9 cellular contexts compared by ENCODE assay signal in genomic region chr1:25562101-25562927, GRCh38. TPM values are rescaled to one million over a fixed set of nuclear protein-coding genes. Genes with fewer than 3 reads are reported as not detected.
DNase-seq lines count a peak whose midpoint lies in the region; TF ChIP-seq lines count a peak whose summit lies in the region.
"Had no signal": no experiment of that assay in that cellular context is flagged by ENCODE, and none has a peak within 500 bp of the region (broad histone marks: within the 10 kb centered on the region; RNA-seq: fewer than 3 reads in every experiment).

No MANE protein-coding gene starts in this region.

- H3K4me1 ChIP-seq in muscle layer of duodenum (ENCODE audit: control insufficient read depth in 1 of 2, insufficient read depth in 2 of 2, low read length in 2 of 2) (peaks cover 18 to 49% of the 10 kb centered on the region in 2 donors), SJCRH30 (peaks cover 19% of the 10 kb centered on the region)

- DNase-seq in NCI-H748 (lab: John Stamatoyannopoulos, UW; ENCODE audit: unreplicated experiment) (peak; percentile 67), NCI-H748 treated with DMSO at 0.1 percent for 48 hours (lab: John Stamatoyannopoulos, UW) (no peak), NCI-H510A (lab: John Stamatoyannopoulos, UW) (peak; percentile 48), RKO (ENCODE audit: low spot score) (no peak), SJCRH30 (no peak), type B pancreatic cell (ENCODE audit: extremely low spot score, unreplicated experiment) (no peak)
- DNase-seq in activated T-cell treated with anti-CD3 and anti-CD28 coated beads, Interleukin-2, amount 50 U/mL, for 24 hours: peak; percentile 65

- peaks cover 15 to 31% of the 10 kb centered on the region in 2 donors for H3K36me3 ChIP-seq in muscle layer of duodenum (ENCODE audit: control insufficient read depth in 1 of 2, insufficient read depth in 2 of 2, low read length in 2 of 2)
- H3K36me3 ChIP-seq in SJCRH30: no peaks in the 10 kb centered on the region

- peak overlapping the region in 1 of 2 donors; percentile 2 for H3K4me3 ChIP-seq in muscle layer of duodenum (ENCODE audit: low read depth in 1 of 2, low read length in 2 of 2)
- no peak overlapping the region for H3K4me3 ChIP-seq in SJCRH30

- H3K4me1 Mint-ChIP-seq in activated T-cell treated with anti-CD3 and anti-CD28 coated beads, Interleukin-2, amount 50 U/mL, for 24 hours (ENCODE audit: low read depth): peaks cover 99% of the 10 kb centered on the region
- peaks cover 35% of the 10 kb centered on the region for H3K4me1 Mint-ChIP-seq in type B pancreatic cell (ENCODE audit: unreplicated experiment)

- H3K27me3 ChIP-seq in muscle layer of duodenum (ENCODE audit: low read depth, low read length) (no peaks in the 10 kb centered on the region), SJCRH30 (no peaks in the 10 kb centered on the region)

- no peaks in the 10 kb centered on the region for H3K9me3 Mint-ChIP-seq in activated T-cell treated with anti-CD3 and anti-CD28 coated beads, Interleukin-2, amount 50 U/mL, for 24 hours
- H3K9me3 Mint-ChIP-seq in type B pancreatic cell: no peaks in the 10 kb centered on the region

- H3K27ac Mint-ChIP-seq in activated T-cell treated with anti-CD3 and anti-CD28 coated beads, Interleukin-2, amount 50 U/mL, for 24 hours: peak overlapping the region; percentile 93
- no peak overlapping the region for H3K27ac Mint-ChIP-seq in type B pancreatic cell

- H3K9me3 ChIP-seq in muscle layer of duodenum (ENCODE audit: control insufficient read depth in 1 of 2, low read length in 2 of 2) (no peaks in the 10 kb centered on the region), SJCRH30 (replicated peaks) (no peaks in the 10 kb centered on the region)

- TF ChIP-seq CTCF in type B pancreatic cell (conservative IDR thresholded peaks at IDR 0.05): no peak

- peaks cover 42% of the 10 kb centered on the region for H3K36me3 Mint-ChIP-seq in activated T-cell treated with anti-CD3 and anti-CD28 coated beads, Interleukin-2, amount 50 U/mL, for 24 hours (ENCODE audit: low read depth)
- H3K36me3 Mint-ChIP-seq in type B pancreatic cell: no peaks in the 10 kb centered on the region

- peak overlapping the region; percentile 69 for H3K27ac ChIP-seq in muscle layer of duodenum (ENCODE audit: low read length)
- no peak overlapping the region for H3K27ac ChIP-seq in SJCRH30
- H3K27ac ChIP-seq: C4-2B had no signal

- peak overlapping the region; percentile 73 for H3K4me3 Mint-ChIP-seq in activated T-cell treated with anti-CD3 and anti-CD28 coated beads, Interleukin-2, amount 50 U/mL, for 24 hours
- no peak overlapping the region for H3K4me3 Mint-ChIP-seq in type B pancreatic cell

- H3K27me3 Mint-ChIP-seq in activated T-cell treated with anti-CD3 and anti-CD28 coated beads, Interleukin-2, amount 50 U/mL, for 24 hours: no peaks in the 10 kb centered on the region
- no peaks in the 10 kb centered on the region for H3K27me3 Mint-ChIP-seq in type B pancreatic cell

RNA-seq across cellular contexts. Expression of gene LDLRAP1, which starts 18.9 kb away (rescaled TPM):
- 22.8 and 23.9 TPM in 2 replicates for total RNA-seq in SJCRH30 (2014; rRNA removed; shearing (Covaris generic))
- 20.7 and 21.3 TPM in 2 replicates for total RNA-seq in type B pancreatic cell (ENCODE audit: low replicate concordance)

RNA-seq across cellular contexts. Expression of gene MAN1C1, which starts 54.3 kb away (rescaled TPM):
- 73.9 and 74.6 TPM in 2 replicates for total RNA-seq in SJCRH30 (2014; rRNA removed; shearing (Covaris generic))
- 6.4 and 9.1 TPM in 2 replicates for total RNA-seq in type B pancreatic cell (ENCODE audit: low replicate concordance)

Comparison
In these comparisons a context has a peak if more than half of its experiments do, and no peak if none do; other contexts are left out.
1. DNase-seq: peak in NCI-H748 (single experiment), NCI-H510A (single experiment) and activated T-cell treated with anti-CD3 and anti-CD28 coated beads, Interleukin-2, amount 50 U/mL, for 24 hours (single experiment); none in NCI-H748 treated with DMSO at 0.1 percent for 48 hours (single experiment), RKO (single experiment), SJCRH30 (0 of 2) and type B pancreatic cell (single experiment).